In the genomic region with DNA sequence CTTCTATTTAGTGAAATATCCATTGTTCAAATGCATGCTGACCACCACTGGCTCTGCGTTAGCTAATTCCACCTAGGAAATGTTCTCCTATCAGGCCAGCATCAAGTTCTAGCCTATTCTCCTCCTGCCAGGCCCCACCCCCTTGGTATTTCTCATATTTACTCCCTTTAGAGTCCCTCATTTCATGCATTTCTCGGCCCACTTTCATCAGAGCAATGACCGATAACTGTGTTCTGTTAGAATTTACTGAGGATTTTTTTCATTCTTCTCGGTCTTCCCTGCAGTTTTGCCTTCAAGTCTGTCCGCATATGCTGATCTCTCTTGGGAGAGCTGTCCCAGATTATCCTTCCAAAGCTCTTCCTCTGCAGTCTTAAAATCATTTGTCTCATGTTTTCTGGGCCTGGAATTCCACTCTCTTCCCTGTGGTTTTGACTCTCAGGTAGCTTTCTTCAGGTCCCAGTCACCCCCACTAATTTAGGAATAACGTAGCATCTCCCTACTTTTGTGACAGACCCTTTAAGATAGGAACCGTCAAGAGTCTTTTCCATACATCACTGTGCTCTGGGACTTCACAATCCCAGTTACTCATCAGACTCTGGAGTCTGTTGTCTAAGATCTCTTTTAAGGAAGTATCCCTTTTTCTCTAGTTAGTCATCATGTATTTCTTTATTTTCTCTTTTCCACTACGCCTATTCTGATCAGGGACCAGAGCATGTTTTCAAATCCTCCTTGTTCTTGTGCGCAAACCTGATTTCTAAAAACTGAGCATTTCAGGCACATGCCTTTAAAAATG, we compare ENCODE assay signal across 16 cellular contexts.
DNase-seq lines count a peak whose midpoint lies in the region; ATAC-seq and TF ChIP-seq lines count a peak whose summit lies in the region.
"Had no signal": no experiment of that assay in that cellular context is flagged by ENCODE, and none has a peak within 500 bp of the region (broad histone marks: within the 10 kb centered on the region; RNA-seq: fewer than 3 reads in every experiment).

No MANE protein-coding gene starts in this region.

- 91% methylated on average over 9 of the region's 9 CpGs for WGBS in suprapubic skin
- 91 to 92% methylated on average over 9 of the region's 9 CpGs for WGBS in sigmoid colon, 2 donors

- no peak for TF ChIP-seq POLR2A in suprapubic skin (IDR thresholded peaks at IDR 0.05)
- TF ChIP-seq POLR2A in sigmoid colon (IDR thresholded peaks at IDR 0.05): no peak

- H3K79me2 ChIP-seq in Loucy (ENCODE audit: insufficient read depth, low read length): no peaks in the 10 kb centered on the region
- H3K79me2 ChIP-seq in osteoblast (ENCODE audit: insufficient read depth, low read length): no peaks in the 10 kb centered on the region

- H3K27ac ChIP-seq in osteoblast (ENCODE audit: low read depth, low read length) (no peak overlapping the region), suprapubic skin (no peak overlapping the region), sigmoid colon (peak overlapping the region in 1 of 4 donors; percentile 21)
- H3K27ac ChIP-seq in effector memory CD4-positive, alpha-beta T cell (ENCODE audit: insufficient read depth, low read length, poor library complexity, severe bottlenecking): no peak overlapping the region
- H3K27ac ChIP-seq: BLaER1, right lobe of liver, WERI-Rb-1 had no signal

- H2AFZ ChIP-seq in Loucy (ENCODE audit: low read length) (peak overlapping the region; percentile 44; the same call in 1 of the 2 replicates), osteoblast (ENCODE audit: low read length) (no peak overlapping the region)

- no peak for TF ChIP-seq CTCF in Loucy (conservative IDR thresholded peaks at IDR 0.05; ENCODE audit: low read length)
- TF ChIP-seq CTCF in choroid plexus epithelial cell (conservative IDR thresholded peaks at IDR 0.05; ENCODE audit: low read depth, low read length): no peak
- no peak for TF ChIP-seq CTCF in osteoblast (IDR thresholded peaks at IDR 0.05; ENCODE audit: extremely low read depth, low read depth, low read length)
- TF ChIP-seq CTCF in suprapubic skin (IDR thresholded peaks at IDR 0.05): no peak
- no peak for TF ChIP-seq CTCF in sigmoid colon (IDR thresholded peaks at IDR 0.05)

- no peak overlapping the region for H3K9ac ChIP-seq in Loucy (ENCODE audit: low read depth, low read length, poor library complexity, severe bottlenecking)
- H3K9ac ChIP-seq: BLaER1 had no signal

- intact Hi-C loops in sigmoid colon (cut with DNase I): no loop called here

- H3K9me2 ChIP-seq in Loucy (replicated peaks; ENCODE audit: low read depth, low read length): no peaks in the 10 kb centered on the region

- no peaks in the 10 kb centered on the region for H3K9me3 ChIP-seq in Loucy (ENCODE audit: insufficient read depth, low read depth, low read length)
- H3K9me3 ChIP-seq in osteoblast (ENCODE audit: low read depth, low read length): no peaks in the 10 kb centered on the region
- no peaks in the 10 kb centered on the region for H3K9me3 ChIP-seq in suprapubic skin
- no peaks in the 10 kb centered on the region for H3K9me3 ChIP-seq in effector memory CD4-positive, alpha-beta T cell (ENCODE audit: control insufficient read depth, low read length)
- no peaks in the 10 kb centered on the region for H3K9me3 ChIP-seq in sigmoid colon
- H3K9me3 ChIP-seq: BLaER1, right lobe of liver had no signal

- H3K4me1 ChIP-seq in Loucy (ENCODE audit: insufficient read depth, low read length, poor library complexity, severe bottlenecking) (peaks cover 34% of the 10 kb centered on the region), osteoblast (ENCODE audit: insufficient read depth, low read length) (peaks cover 49% of the 10 kb centered on the region), suprapubic skin (peaks cover 36% of the 10 kb centered on the region), sigmoid colon (peaks cover 0 to 36% (median 14%) of the 10 kb centered on the region in 4 donors)
- H3K4me1 ChIP-seq in effector memory CD4-positive, alpha-beta T cell (ENCODE audit: control insufficient read depth, insufficient read depth, low read length, poor library complexity, severe bottlenecking): no peaks in the 10 kb centered on the region
- H3K4me1 ChIP-seq: right lobe of liver had no signal

- no peak for ATAC-seq in GM18861 (IDR thresholded peaks at IDR 0.05; ENCODE audit: unreplicated experiment)
- ATAC-seq: right lobe of liver; stimulated activated effector memory CD8-positive, alpha-beta T cell treated with anti-CD3 and anti-CD28 coated beads, Interleukin-12 subunit alpha, Interleukin-12 subunit beta, amount 100 ng/mL, for 72 hours had no signal

- H3F3A ChIP-seq in Loucy (ENCODE audit: low read depth): 0 out of 2 replicates have a peak, but pooled peaks cover 2% of the 10 kb centered on the region

- H3K4me2 ChIP-seq in Loucy (ENCODE audit: low read depth, low read length, poor library complexity, severe bottlenecking) (no peak overlapping the region), osteoblast (ENCODE audit: insufficient read depth, low read length) (no peak overlapping the region)
- H3K4me2 ChIP-seq: BLaER1 had no signal

- H4K20me1 ChIP-seq in Loucy (ENCODE audit: insufficient read depth, low read length, poor library complexity, severe bottlenecking): no peaks in the 10 kb centered on the region
- peaks cover 5% of the 10 kb centered on the region for H4K20me1 ChIP-seq in osteoblast (ENCODE audit: insufficient read depth, low read length)
- H4K20me1 ChIP-seq: BLaER1 had no signal

- H3K36me3 ChIP-seq in Loucy (ENCODE audit: insufficient read depth, low read length): no peaks in the 10 kb centered on the region
- no peaks in the 10 kb centered on the region for H3K36me3 ChIP-seq in osteoblast (ENCODE audit: insufficient read depth, low read length)
- H3K36me3 ChIP-seq in suprapubic skin: no peaks in the 10 kb centered on the region
- H3K36me3 ChIP-seq in effector memory CD4-positive, alpha-beta T cell (ENCODE audit: control insufficient read depth, insufficient read depth, low read length): no peaks in the 10 kb centered on the region
- H3K36me3 ChIP-seq in sigmoid colon: no peaks in the 10 kb centered on the region
- H3K36me3 ChIP-seq: BLaER1, right lobe of liver, WERI-Rb-1 had no signal

- H3K27me3 ChIP-seq in Loucy (ENCODE audit: insufficient read depth, low read length, poor library complexity, severe bottlenecking) (no peaks in the 10 kb centered on the region), osteoblast (ENCODE audit: insufficient read depth, low read length) (no peaks in the 10 kb centered on the region), suprapubic skin (no peaks in the 10 kb centered on the region), sigmoid colon (no peaks in the 10 kb centered on the region)
- no peaks in the 10 kb centered on the region for H3K27me3 ChIP-seq in effector memory CD4-positive, alpha-beta T cell (replicated peaks; ENCODE audit: control insufficient read depth, insufficient read depth, low read length, poor library complexity, severe bottlenecking)
- H3K27me3 ChIP-seq: BLaER1, right lobe of liver had no signal

- TF ChIP-seq EP300 in suprapubic skin (IDR thresholded peaks at IDR 0.05) (no peak), sigmoid colon (IDR thresholded peaks at IDR 0.05) (no peak)

- H3K4me3 ChIP-seq in Loucy (ENCODE audit: low read length, poor library complexity, severe bottlenecking): no peak overlapping the region
- H3K4me3 ChIP-seq in choroid plexus epithelial cell (ENCODE audit: low read depth, low read length): no peak overlapping the region
- H3K4me3 ChIP-seq in osteoblast (ENCODE audit: insufficient read depth, low read length): no peak overlapping the region
- H3K4me3 ChIP-seq in suprapubic skin: no peak overlapping the region
- H3K4me3 ChIP-seq in effector memory CD4-positive, alpha-beta T cell (ENCODE audit: insufficient read depth, low read depth, low read length, poor library complexity, severe bottlenecking): no peak overlapping the region
- no peak overlapping the region for H3K4me3 ChIP-seq in sigmoid colon
- H3K4me3 ChIP-seq: BLaER1, right lobe of liver had no signal

- DNase-seq in EL: peak; percentile 37
- DNase-seq in choroid plexus epithelial cell (ENCODE audit: low read depth): peak; percentile 15
- peak; percentile 67 for DNase-seq in osteoblast (ENCODE audit: insufficient read length, low spot score, missing footprints)
- DNase-seq in suprapubic skin (ENCODE audit: low spot score in 2 of 2): no peak
- no peak for DNase-seq in effector memory CD4-positive, alpha-beta T cell
- DNase-seq in sigmoid colon: no peak
- DNase-seq: activated effector memory CD4-positive, alpha-beta T cell treated with Interleukin-2 at 50 U/mL for 16 hours; DMS79 treated with DMSO at 0.1 percent for 48 hours; effector CD4-positive, alpha-beta T cell; KG1; right lobe of liver; WERI-Rb-1 had no signal

Comparison
In these comparisons a context has a peak if more than half of its experiments do, and no peak if none do; other contexts are left out.
1. DNase-seq: peak in EL (single experiment), choroid plexus epithelial cell (single experiment) and osteoblast (single experiment); none in suprapubic skin (0 of 2), effector memory CD4-positive, alpha-beta T cell (0 of 3) and sigmoid colon (single experiment).